Comparison of ENCODE assay signal across 17 cellular contexts in genomic region chr3:155202626-155203025, GRCh38.
DNase-seq lines count a peak whose midpoint lies in the region; ATAC-seq and TF ChIP-seq lines count a peak whose summit lies in the region.
"Had no signal": no experiment of that assay in that cellular context is flagged by ENCODE, and none has a peak within 500 bp of the region (broad histone marks: within the 10 kb centered on the region; RNA-seq: fewer than 3 reads in every experiment).

No MANE protein-coding gene starts in this region.

- no peak overlapping the region for H2AK5ac ChIP-seq in mesenchymal stem cell (ENCODE audit: low read length, severe bottlenecking)

- H3K36me3 ChIP-seq in adipocyte (ENCODE audit: control insufficient read depth, insufficient read depth, low read length, severe bottlenecking) (no peaks in the 10 kb centered on the region), mesenchymal stem cell (ENCODE audit: control insufficient read depth in 1 of 2, insufficient read depth in 2 of 2, low read depth in 1 of 2, low read length in 2 of 2) (no peaks in the 10 kb centered on the region), body of pancreas (replicated peaks in 1 of 2; ENCODE audit: insufficient read depth in 1 of 2, low read depth in 2 of 2) (no peaks in the 10 kb centered on the region)

- no peaks in the 10 kb centered on the region for H3K9me3 ChIP-seq in adipocyte (ENCODE audit: control insufficient read depth, low read length)
- no peaks in the 10 kb centered on the region for H3K9me3 ChIP-seq in mesenchymal stem cell (ENCODE audit: control insufficient read depth, low read length)
- H3K9me3 ChIP-seq in body of pancreas, result no peaks in the 10 kb centered on the region
- H3K9me3 ChIP-seq: testis had no signal

- ATAC-seq in GM21576 (IDR thresholded peaks at IDR 0.05; ENCODE audit: unreplicated experiment) (no peak), GM21390 (IDR thresholded peaks at IDR 0.05; ENCODE audit: unreplicated experiment) (no peak), body of pancreas (no peak)
- ATAC-seq: PC-3 had no signal

- H3K4me1 ChIP-seq in adipocyte (ENCODE audit: control insufficient read depth, insufficient read depth, low read length) (peaks cover 3% of the 10 kb centered on the region), mesenchymal stem cell (ENCODE audit: control insufficient read depth, insufficient read depth, low read depth, low read length) (no peaks in the 10 kb centered on the region), body of pancreas (no peaks in the 10 kb centered on the region)
- H3K4me1 ChIP-seq: testis had no signal

- no peaks in the 10 kb centered on the region for H3K79me1 ChIP-seq in mesenchymal stem cell (replicated peaks; ENCODE audit: low read length, poor library complexity, severe bottlenecking)

- no peak overlapping the region for H2BK12ac ChIP-seq in mesenchymal stem cell (ENCODE audit: low read length in 2 of 2)

- H4K91ac ChIP-seq in mesenchymal stem cell (ENCODE audit: low read length), result no peak overlapping the region

- DNase-seq in AG20443 (ENCODE audit: low spot score), result peak; percentile 78
- DNase-seq in HS-5 (ENCODE audit: low read depth), result peak; percentile 65
- peak; percentile 83 for DNase-seq in adipocyte (ENCODE audit: low read depth)
- peak; percentile 18 for DNase-seq in mesenchymal stem cell
- no peak for DNase-seq in body of pancreas
- DNase-seq: activated CD4-positive, alpha-beta T cell treated with anti-CD3 and anti-CD28 coated beads for 4 hours; activated CD8-positive, alpha-beta memory T cell treated with anti-CD3 and anti-CD28 coated beads, Interleukin-2, amount 50 U/mL, for 4 hours; activated naive CD4-positive, alpha-beta T cell treated with anti-CD3 and anti-CD28 coated beads for 36 hours; hypothalamus; Kasumi-1; NCI-H187 treated with DMSO at 0.1 percent for 48 hours; PC-3; stimulated activated CD4-positive, alpha-beta T cell treated with anti-CD3 and anti-CD28 coated beads, Interleukin-4, amount 100 ng/mL, for 4 hours; testis had no signal

- H3K4ac ChIP-seq in mesenchymal stem cell (ENCODE audit: low read depth in 1 of 2, low read length in 2 of 2), result no peak overlapping the region

- H3K4me3 ChIP-seq in adipocyte (ENCODE audit: low read length) (no peak overlapping the region), mesenchymal stem cell (ENCODE audit: insufficient read depth in 1 of 2, low read depth in 1 of 2, low read length in 2 of 2) (no peak overlapping the region), body of pancreas (no peak overlapping the region)
- H3K4me3 ChIP-seq: testis had no signal

- H2BK120ac ChIP-seq in mesenchymal stem cell (ENCODE audit: low read depth, low read length), result no peak overlapping the region

- no peak overlapping the region for H3K4me2 ChIP-seq in mesenchymal stem cell (ENCODE audit: low read length, poor library complexity, severe bottlenecking)

- no peak overlapping the region for H3K18ac ChIP-seq in mesenchymal stem cell (ENCODE audit: low read depth in 1 of 2, low read length in 2 of 2)

- no peak overlapping the region for H3K14ac ChIP-seq in mesenchymal stem cell (ENCODE audit: low read length in 2 of 2)

- intact Hi-C loops in body of pancreas (cut with DNase I), result no loop called here

- H2AFZ ChIP-seq in mesenchymal stem cell (ENCODE audit: low read depth, low read length), result no peak overlapping the region

- TF ChIP-seq CTCF in body of pancreas (IDR thresholded peaks at IDR 0.05), result no peak

- no peak overlapping the region for H2BK5ac ChIP-seq in mesenchymal stem cell (ENCODE audit: low read depth, low read length, poor library complexity, severe bottlenecking)

- no peak overlapping the region for H3K23ac ChIP-seq in mesenchymal stem cell (ENCODE audit: low read length in 2 of 2)

- TF ChIP-seq POLR2A in body of pancreas (IDR thresholded peaks at IDR 0.05), result no peak

- H4K8ac ChIP-seq in mesenchymal stem cell (ENCODE audit: low read length), result no peak overlapping the region

- H3K27ac ChIP-seq in mesenchymal stem cell (ENCODE audit: low read length, poor library complexity, severe bottlenecking) (no peak overlapping the region), body of pancreas (no peak overlapping the region)
- H3K27ac ChIP-seq: C4-2B, testis had no signal

- 75% methylated on average over 4 of the region's 4 CpGs for WGBS in mesenchymal stem cell
- WGBS in body of pancreas, 2 donors, result 64 to 67% methylated on average over 4 of the region's 4 CpGs

- H3K9ac ChIP-seq in adipocyte (ENCODE audit: low read length) (no peak overlapping the region), mesenchymal stem cell (ENCODE audit: low read length) (no peak overlapping the region)

- H2BK15ac ChIP-seq in mesenchymal stem cell (ENCODE audit: low read depth, poor library complexity, severe bottlenecking), result no peak overlapping the region

- H3K27me3 ChIP-seq in adipocyte (replicated peaks; ENCODE audit: control insufficient read depth, insufficient read depth, low read length), result no peaks in the 10 kb centered on the region
- H3K27me3 ChIP-seq in mesenchymal stem cell (ENCODE audit: control insufficient read depth in 1 of 2, insufficient read depth in 1 of 2, low read length in 2 of 2), result no peaks in the 10 kb centered on the region
- H3K27me3 ChIP-seq in body of pancreas, result no peaks in the 10 kb centered on the region
- H3K27me3 ChIP-seq: testis had no signal

Comparison
In these comparisons a context has a peak if more than half of its experiments do, and no peak if none do; other contexts are left out.
1. DNase-seq: peak in AG20443 (single experiment), HS-5 (single experiment), adipocyte (single experiment) and mesenchymal stem cell (single experiment); none in body of pancreas (0 of 4).